Comparison of ENCODE assay signal across 7 cellular contexts in the genomic region with DNA sequence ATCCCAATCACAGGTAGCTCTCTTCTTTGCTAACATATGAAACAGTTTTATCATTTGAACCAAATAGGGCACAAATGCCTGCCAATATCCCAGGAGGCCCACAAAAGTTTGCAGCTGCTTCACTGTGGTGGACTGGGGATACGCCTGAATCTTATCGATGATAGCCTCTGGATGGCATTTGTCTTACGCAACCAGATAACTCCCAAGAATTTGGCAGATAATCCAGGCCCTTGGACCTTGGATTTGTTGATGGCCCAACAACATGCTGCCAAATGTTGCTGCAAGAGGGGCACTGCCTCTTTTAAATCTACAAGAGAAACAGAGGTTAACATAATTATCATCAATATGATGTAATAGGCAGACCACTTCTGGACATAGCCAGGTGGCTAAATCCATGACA.
"Had no signal": no experiment of that assay in that cellular context is flagged by ENCODE, and none has a peak within 500 bp of the region (broad histone marks: within the 10 kb centered on the region; RNA-seq: fewer than 3 reads in every experiment).

No MANE protein-coding gene starts in this region.

- ATAC-seq: GM23338 had no signal

- H3K4me2 ChIP-seq: GM23338 had no signal

- H2AFZ ChIP-seq: GM23338 had no signal

- FAIRE-seq: H1, H54, HTR-8/SVneo had no signal

- H3K4me3 ChIP-seq: GM23338 had no signal

- DNase-seq: H9, HCEC 1CT, KBM-7 had no signal
